8 cellular contexts compared by ENCODE assay signal in the genomic region with DNA sequence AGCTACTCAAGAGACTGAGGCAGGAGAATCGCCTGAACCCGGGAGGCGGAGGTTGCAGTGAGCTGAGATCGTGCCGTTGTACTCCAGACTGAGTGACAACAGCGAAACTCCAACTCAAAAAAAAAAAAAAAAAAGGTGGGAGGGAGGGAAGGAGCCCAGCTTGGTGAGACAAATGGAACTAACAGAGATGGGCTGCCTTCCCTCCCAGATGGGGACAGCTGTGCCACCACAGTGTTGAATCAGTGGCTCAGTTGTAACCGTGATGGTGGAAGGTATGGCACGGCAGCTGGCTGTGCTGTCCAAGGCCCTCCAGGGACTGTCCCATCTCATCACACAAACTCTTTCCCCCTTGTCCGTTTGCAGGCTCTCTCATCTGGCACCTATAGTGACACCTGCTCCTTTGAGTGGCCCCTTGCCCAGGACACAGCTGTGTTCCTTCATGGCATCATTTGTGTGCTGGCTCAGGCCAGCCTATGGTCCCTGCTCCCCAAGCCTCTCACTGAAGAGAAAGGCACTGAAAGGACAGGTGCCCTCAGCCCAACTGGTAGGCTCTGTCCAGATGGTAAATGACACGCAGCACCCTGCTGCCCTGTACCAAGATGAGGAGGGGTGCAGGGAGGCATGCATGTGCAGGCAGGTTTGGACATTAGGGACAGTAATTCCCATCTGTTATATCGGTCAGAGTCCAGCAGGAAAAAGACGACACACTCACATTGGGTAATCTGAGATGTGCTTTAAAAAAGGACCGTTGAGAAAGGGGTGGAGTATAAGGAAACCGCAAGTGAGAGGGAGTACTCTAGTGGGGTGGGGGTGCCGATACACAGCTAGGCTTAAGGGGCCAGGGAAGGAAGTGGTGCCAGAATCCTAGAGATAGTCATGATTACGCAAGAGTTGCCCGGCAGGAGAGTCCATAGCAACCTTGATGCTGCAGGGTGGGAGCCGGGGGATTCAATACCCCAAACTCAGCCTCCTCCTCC. TPM values are rescaled to one million over a fixed set of nuclear protein-coding genes. Genes with fewer than 3 reads are reported as not detected.
DNase-seq lines count a peak whose midpoint lies in the region; ATAC-seq, FAIRE-seq and TF ChIP-seq lines count a peak whose summit lies in the region.

No MANE protein-coding gene starts in this region.

- peaks cover 1% of the 10 kb centered on the region for H3K36me3 ChIP-seq in bronchial epithelial cell (ENCODE audit: control insufficient read depth, insufficient read depth, low read length)

- TF ChIP-seq CTCF in bronchial epithelial cell (IDR thresholded peaks at IDR 0.05; ENCODE audit: insufficient read depth, low read length, severe bottlenecking) (no peak), natural killer cell (IDR thresholded peaks at IDR 0.05) (no peak)

- intact Hi-C loops in natural killer cell (cut with micrococcal nuclease) = no loop called here

- peak; percentile 33 for DNase-seq in DMS79 (lab: John Stamatoyannopoulos, UW)
- DNase-seq in NCI-H2029 treated with DMSO at 0.1 percent for 48 hours (lab: John Stamatoyannopoulos, UW) = peak; percentile 54
- DNase-seq in bronchial epithelial cell (ENCODE audit: low read depth) = peak; percentile 53
- DNase-seq in natural killer cell = no peak
- no peak for DNase-seq in LoVo (ENCODE audit: low spot score)

- H3K4me3 Mint-ChIP-seq in natural killer cell = peak overlapping the region; percentile 77

- peak overlapping the region; percentile 75 to 79 for H3K27ac Mint-ChIP-seq in natural killer cell

- peak; percentile 68 to 81 (median 79) for ATAC-seq in natural killer cell
- ATAC-seq in HG03342 (IDR thresholded peaks at IDR 0.05; ENCODE audit: unreplicated experiment) = no peak
- no peak for ATAC-seq in GM18907 (IDR thresholded peaks at IDR 0.05; ENCODE audit: unreplicated experiment)
- no peak for ATAC-seq in HG03135 (IDR thresholded peaks at IDR 0.05; ENCODE audit: unreplicated experiment)

- H3K27me3 Mint-ChIP-seq in natural killer cell (ENCODE audit: low read depth in 2 of 2) = no peaks in the 10 kb centered on the region

- H3K4me1 Mint-ChIP-seq in natural killer cell = peaks cover 52 to 71% of the 10 kb centered on the region in 2 donors

- H3K27me3 ChIP-seq in bronchial epithelial cell (ENCODE audit: control insufficient read depth, insufficient read depth, low read length) = no peaks in the 10 kb centered on the region

- no peak overlapping the region for H3K4me3 ChIP-seq in bronchial epithelial cell (ENCODE audit: low read depth, low read length)

- H3K36me3 Mint-ChIP-seq in natural killer cell = no peaks in the 10 kb centered on the region

- H3K9me3 Mint-ChIP-seq in natural killer cell = no peaks in the 10 kb centered on the region

- FAIRE-seq in bronchial epithelial cell (lab: Jason Lieb, UNC) = peak; percentile 55

RNA-seq across cellular contexts. Expression of a gene that starts 4.3 kb away (rescaled TPM):
- not detected in 2 replicates for total RNA-seq in bronchial epithelial cell
- total RNA-seq in natural killer cell = not detected

RNA-seq across cellular contexts. Expression of a gene that starts 7.5 kb away (rescaled TPM):
- total RNA-seq in bronchial epithelial cell (2.8 and 2.9 TPM in 2 replicates), natural killer cell (10 to 100 TPM; 95.5 to 98.9 (median 96.6) TPM)

RNA-seq across cellular contexts. Expression of a gene that starts 12.6 kb away (rescaled TPM):
- total RNA-seq in bronchial epithelial cell = not detected in 2 replicates
- total RNA-seq in natural killer cell = under 1 TPM in 1 of 3 donors, not detected in 2; 0.48 TPM

RNA-seq across cellular contexts. Expression of a gene that starts 35.8 kb away (rescaled TPM):
- total RNA-seq in bronchial epithelial cell = 1.2 and 1.6 TPM in 2 replicates
- 1 to 10 TPM; 2.9 to 4.9 (median 3.6) TPM for total RNA-seq in natural killer cell

Comparison
In these comparisons a context has a peak if more than half of its experiments do, and no peak if none do; other contexts are left out.
1. DNase-seq: peak in DMS79 (single experiment), NCI-H2029 treated with DMSO at 0.1 percent for 48 hours (single experiment) and bronchial epithelial cell (single experiment); none in natural killer cell (single experiment) and LoVo (single experiment).
2. ATAC-seq: peak in natural killer cell (3 of 3); none in HG03342 (single experiment), GM18907 (single experiment) and HG03135 (single experiment).
3. RNA of a gene that starts 7.5 kb away (total RNA-seq): 95.5 to 98.9 TPM in natural killer cell; 2.8 to 2.9 TPM in bronchial epithelial cell; every median in the first group is over 10 times any median in the second.